ENCODE assay signal across 8 cellular contexts in the genomic region with DNA sequence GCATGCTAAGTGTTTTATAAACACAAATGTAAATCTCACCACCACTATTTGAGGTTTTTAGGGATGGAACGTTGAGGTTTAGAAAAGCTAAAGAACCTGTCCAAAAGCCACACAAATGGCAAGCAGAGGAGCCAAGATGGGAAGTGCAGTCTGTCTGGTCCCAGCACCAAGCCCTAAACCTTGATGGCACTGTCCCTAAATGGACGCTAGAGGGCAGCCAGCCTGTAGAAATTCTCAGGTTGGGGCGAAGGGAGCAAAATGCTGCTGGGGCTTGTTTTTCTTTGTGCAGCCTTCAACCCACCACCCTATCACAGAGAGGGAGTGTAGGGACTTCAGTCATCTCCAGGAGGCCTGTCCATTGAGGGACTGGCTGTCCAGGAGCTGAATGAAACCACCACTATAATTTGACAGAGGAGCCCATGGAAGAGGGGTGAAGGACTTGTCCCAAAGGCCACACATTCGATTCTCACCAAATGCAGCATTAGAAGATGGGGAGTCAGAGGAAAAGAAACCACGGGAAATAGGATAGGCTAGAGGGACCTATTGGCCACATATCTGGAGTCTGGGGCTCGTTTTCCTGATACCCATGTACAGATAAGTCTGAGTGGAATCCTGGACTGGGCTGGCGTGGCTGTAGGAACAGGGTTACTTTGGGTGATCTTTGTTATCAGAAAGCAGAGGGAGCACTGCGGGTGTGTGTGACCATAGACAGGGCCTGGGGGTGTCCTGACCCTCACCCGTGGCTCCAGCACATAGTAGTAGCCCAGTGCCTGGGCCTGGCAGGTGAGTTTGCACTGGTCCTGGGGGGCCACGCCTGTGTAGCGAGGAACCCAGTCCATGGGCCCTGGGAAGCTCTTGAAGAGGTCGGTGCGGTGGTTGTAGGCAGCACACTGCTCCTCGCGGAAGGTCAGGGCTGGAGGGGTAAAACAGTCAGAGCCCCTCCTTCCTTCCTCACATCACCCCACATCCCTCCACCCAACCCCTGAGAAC.
A peak's percentile ranks its signal among the peaks of the same experiment; 100 is the strongest.
DNase-seq lines count a peak whose midpoint lies in the region; ATAC-seq and TF ChIP-seq lines count a peak whose summit lies in the region.

No MANE protein-coding gene starts in this region.

- peak; percentile 86 for DNase-seq in GM12865 (ENCODE audit: low read depth)
- DNase-seq in NCI-H345 (lab: John Stamatoyannopoulos, UW): peak; percentile 60
- peak in 3 of 4 experiments; percentile 34 to 43 (median 39) for DNase-seq in activated CD4-positive, CD25-positive, alpha-beta regulatory T cell (lab: John Stamatoyannopoulos, UW)
- peak in 49 of 61 donors; percentile 12 to 76 (median 44) for DNase-seq in caudate nucleus (lab: John Stamatoyannopoulos, UW)
- peak; percentile 89 for DNase-seq in left kidney (ENCODE audit: low read depth, low spot score)
- peak; percentile 49 to 61 for DNase-seq in stimulated activated CD4-positive, alpha-beta T cell treated with anti-CD3 and anti-CD28 coated beads, Interleukin-4, amount 100 ng/mL, for 4 hours
- DNase-seq in OCI-M2 (lab: John Stamatoyannopoulos, UW; ENCODE audit: unreplicated experiment): no peak

- ATAC-seq in HG03097 (IDR thresholded peaks at IDR 0.05; ENCODE audit: low FRiP score, unreplicated experiment): peak; percentile 48

- peak overlapping the region; percentile 56 for H3K27ac ChIP-seq in caudate nucleus (ENCODE audit: low read depth, low read length)

- TF ChIP-seq CTCF in GM12865 (IDR thresholded peaks at IDR 0.05; ENCODE audit: insufficient read depth, low read depth, low read length, missing control alignments): peak; percentile 96

- H3K4me3 ChIP-seq in GM12865 (ENCODE audit: low read depth, low read length): no peak overlapping the region
